Comparison of ENCODE assay signal across 1 cellular context in the genomic region with DNA sequence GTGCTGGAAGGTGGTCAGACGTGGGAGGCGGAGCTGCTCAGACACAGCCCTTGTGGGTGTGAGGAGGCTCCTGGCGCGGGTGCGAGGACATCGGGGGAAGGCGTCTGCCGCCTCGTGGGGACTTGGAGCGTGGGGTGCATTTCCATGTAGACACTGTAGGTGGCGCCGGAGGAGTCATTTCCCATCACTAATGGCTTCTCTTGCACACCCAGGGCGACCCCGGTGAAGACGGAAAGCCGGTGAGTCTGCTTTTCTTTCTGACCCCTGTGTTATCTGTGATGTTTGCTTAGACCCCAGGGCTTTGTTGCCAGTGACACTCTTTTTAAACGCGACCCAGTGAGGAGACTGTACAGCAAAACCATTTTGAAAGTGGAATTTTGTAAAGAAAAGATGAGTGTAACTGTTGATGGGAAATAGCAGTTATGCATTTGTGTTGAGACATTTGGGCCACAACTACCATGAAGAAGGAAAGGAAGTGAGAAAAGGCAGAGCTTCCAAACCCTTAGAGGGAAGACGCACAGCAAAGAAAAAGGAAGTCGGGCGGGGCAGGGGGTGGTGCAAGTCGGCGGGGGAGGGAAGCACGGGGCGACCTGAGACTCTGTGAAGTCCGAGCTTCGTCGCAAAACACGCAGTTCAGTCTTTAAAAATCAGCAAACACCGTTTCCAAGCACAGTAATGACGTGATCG.
TF ChIP-seq lines count a peak whose summit lies in the region.

No MANE protein-coding gene starts in this region.

TF ChIP-seq in HepG2, 621 proteins besides CTCF, POLR2A, EP300 and RAD21 (continued from another document and continues in another):
- TF ChIP-seq JUNB (CRISPR knock-in tag; IDR thresholded peaks at IDR 0.05; ENCODE audit: borderline replicate concordance) (no peak), EED (CRISPR knock-in tag; IDR thresholded peaks at IDR 0.05) (no peak), NFKB2 (CRISPR knock-in tag; IDR thresholded peaks at IDR 0.05; ENCODE audit: borderline replicate concordance) (peak; percentile 39; the same call in 1 of the 2 replicates), MBNL3 (CRISPR knock-in tag; conservative IDR thresholded peaks at IDR 0.05) (no peak), GMEB2 (CRISPR knock-in tag; IDR thresholded peaks at IDR 0.05; ENCODE audit: low read depth) (no peak), KLF9 (CRISPR knock-in tag; IDR thresholded peaks at IDR 0.05; ENCODE audit: low read depth) (no peak), AKNA (CRISPR knock-in tag; IDR thresholded peaks at IDR 0.05; ENCODE audit: borderline replicate concordance) (no peak), HNRNPLL (IDR thresholded peaks at IDR 0.05; ENCODE audit: low read depth, low read length, poor library complexity, severe bottlenecking) (peak; percentile 27), ZNF878 (CRISPR knock-in tag; IDR thresholded peaks at IDR 0.05) (no peak), SMARCE1 (IDR thresholded peaks at IDR 0.05; ENCODE audit: borderline replicate concordance) (no peak), THAP11 (CRISPR knock-in tag; IDR thresholded peaks at IDR 0.05) (no peak), CBX1 (IDR thresholded peaks at IDR 0.05; ENCODE audit: low read depth) (no peak), ZBTB21 (CRISPR knock-in tag; IDR thresholded peaks at IDR 0.05) (no peak), HOXA3 (CRISPR knock-in tag; IDR thresholded peaks at IDR 0.05) (peak; percentile 58; the same call in 1 of the 2 replicates), ZBTB33 (CRISPR knock-in tag; IDR thresholded peaks at IDR 0.05) (peak; percentile 93), HNF1A (IDR thresholded peaks at IDR 0.05; ENCODE audit: low read depth) (no peak), HNF1A (CRISPR knock-in tag; IDR thresholded peaks at IDR 0.05; ENCODE audit: borderline replicate concordance) (no peak), DNMT1 (CRISPR knock-in tag; IDR thresholded peaks at IDR 0.05) (peak; percentile 57; the same call in 1 of the 2 replicates), ZNF33B (CRISPR knock-in tag; IDR thresholded peaks at IDR 0.05) (no peak), ARNT2 (CRISPR knock-in tag; IDR thresholded peaks at IDR 0.05; ENCODE audit: low read depth) (no peak), ZNF468 (CRISPR knock-in tag; IDR thresholded peaks at IDR 0.05) (no peak), TRAFD1 (CRISPR knock-in tag; IDR thresholded peaks at IDR 0.05; ENCODE audit: borderline replicate concordance) (no peak), EHMT2 (IDR thresholded peaks at IDR 0.05; ENCODE audit: borderline replicate concordance, low read depth, low read length) (no peak), KAT2B (IDR thresholded peaks at IDR 0.05; ENCODE audit: borderline replicate concordance, low read depth, low read length) (no peak), SOX13 (IDR thresholded peaks at IDR 0.05) (no peak), SOX13 (CRISPR knock-in tag; conservative IDR thresholded peaks at IDR 0.05 in 1 of 2, IDR thresholded peaks at IDR 0.05 in 1 of 2) (0 out of 4 replicates have a peak, but pooled peaks of 1 of the 2 experiments have one; percentile 8), SP1 (IDR thresholded peaks at IDR 0.05) (no peak), SP1 (CRISPR knock-in tag; IDR thresholded peaks at IDR 0.05) (no peak), AFF4 (CRISPR knock-in tag; IDR thresholded peaks at IDR 0.05) (no peak), PPARG (CRISPR knock-in tag; conservative IDR thresholded peaks at IDR 0.05) (no peak), ZBTB38 (CRISPR knock-in tag; IDR thresholded peaks at IDR 0.05) (peak; percentile 95), SETDB1 (CRISPR knock-in tag; IDR thresholded peaks at IDR 0.05; ENCODE audit: borderline replicate concordance) (no peak)
- TF ChIP-seq, protein P1, sequence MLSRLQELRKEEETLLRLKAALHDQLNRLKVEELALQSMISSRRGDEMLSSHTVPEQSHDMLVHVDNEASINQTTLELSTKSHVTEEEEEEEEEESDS (CRISPR knock-in tag; IDR thresholded peaks at IDR 0.05; ENCODE audit: borderline replicate concordance) = no peak
- TF ChIP-seq, protein P2, sequence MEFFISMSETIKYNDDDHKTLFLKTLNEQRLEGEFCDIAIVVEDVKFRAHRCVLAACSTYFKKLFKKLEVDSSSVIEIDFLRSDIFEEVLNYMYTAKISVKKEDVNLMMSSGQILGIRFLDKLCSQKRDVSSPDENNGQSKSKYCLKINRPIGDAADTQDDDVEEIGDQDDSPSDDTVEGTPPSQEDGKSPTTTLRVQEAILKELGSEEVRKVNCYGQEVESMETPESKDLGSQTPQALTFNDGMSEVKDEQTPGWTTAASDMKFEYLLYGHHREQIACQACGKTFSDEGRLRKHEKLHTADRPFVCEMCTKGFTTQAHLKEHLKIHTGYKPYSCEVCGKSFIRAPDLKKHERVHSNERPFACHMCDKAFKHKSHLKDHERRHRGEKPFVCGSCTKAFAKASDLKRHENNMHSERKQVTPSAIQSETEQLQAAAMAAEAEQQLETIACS (CRISPR knock-in tag; IDR thresholded peaks at IDR 0.05) = no peak
- TF ChIP-seq, protein P3, sequence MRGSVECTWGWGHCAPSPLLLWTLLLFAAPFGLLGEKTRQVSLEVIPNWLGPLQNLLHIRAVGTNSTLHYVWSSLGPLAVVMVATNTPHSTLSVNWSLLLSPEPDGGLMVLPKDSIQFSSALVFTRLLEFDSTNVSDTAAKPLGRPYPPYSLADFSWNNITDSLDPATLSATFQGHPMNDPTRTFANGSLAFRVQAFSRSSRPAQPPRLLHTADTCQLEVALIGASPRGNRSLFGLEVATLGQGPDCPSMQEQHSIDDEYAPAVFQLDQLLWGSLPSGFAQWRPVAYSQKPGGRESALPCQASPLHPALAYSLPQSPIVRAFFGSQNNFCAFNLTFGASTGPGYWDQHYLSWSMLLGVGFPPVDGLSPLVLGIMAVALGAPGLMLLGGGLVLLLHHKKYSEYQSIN (CRISPR knock-in tag; IDR thresholded peaks at IDR 0.05; ENCODE audit: borderline replicate concordance) = no peak
